29 cellular contexts compared by ENCODE assay signal in the genomic region with DNA sequence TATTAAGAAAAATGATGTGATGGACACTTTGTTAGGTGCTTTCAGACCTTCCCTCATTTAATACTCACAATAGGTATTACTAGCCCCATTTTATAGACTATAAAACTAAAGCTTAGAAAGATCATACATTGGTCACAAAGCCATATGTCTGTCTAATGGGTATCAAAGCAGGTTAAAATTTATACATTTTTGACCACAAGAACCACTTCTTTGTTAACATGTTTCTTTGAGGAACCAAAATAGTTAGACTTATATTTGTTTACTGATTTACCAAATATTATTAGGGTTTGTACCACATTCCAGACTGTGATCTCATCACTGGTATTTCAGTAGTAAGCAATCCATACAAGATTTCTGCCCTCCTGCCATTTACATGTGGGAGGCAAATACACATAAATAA.
DNase-seq lines count a peak whose midpoint lies in the region; ATAC-seq and FAIRE-seq lines count a peak whose summit lies in the region.
"Had no signal": no experiment of that assay in that cellular context is flagged by ENCODE, and none has a peak within 500 bp of the region (broad histone marks: within the 10 kb centered on the region; RNA-seq: fewer than 3 reads in every experiment).

No MANE protein-coding gene starts in this region.

- FAIRE-seq in GM18507 (lab: Jason Lieb, UNC), result peak; percentile 70
- FAIRE-seq: HTR-8/SVneo, pancreas, small intestine had no signal

- ATAC-seq in GM19324 (IDR thresholded peaks at IDR 0.05; ENCODE audit: low FRiP score, unreplicated experiment), result peak; percentile 48
- peak; percentile 69 for ATAC-seq in GM21619 (IDR thresholded peaks at IDR 0.05; ENCODE audit: unreplicated experiment)
- ATAC-seq in HG03354 (IDR thresholded peaks at IDR 0.05; ENCODE audit: poor library complexity, severe bottlenecking, unreplicated experiment), result peak; percentile 81
- ATAC-seq: activated naive CD4-positive, alpha-beta T cell treated with anti-CD3 and anti-CD28 coated beads, Interleukin-2, amount 50 U/mL, for 72 hours; foreskin keratinocyte; HCT116; left lung; pancreas; stimulated activated naive B cell treated with anti-CD40 and anti-IgM and Interleukin-4, amounts not matched to agents 10 μg/mL and 1 μg/mL and 100 μg/mL, for 72 hours had no signal

- DNase-seq in GM18507 (ENCODE audit: extremely low spot score, insufficient read length, low read depth) (no peak), NCI-H1105 treated with DMSO at 0.1 percent for 48 hours (lab: John Stamatoyannopoulos, UW) (no peak), OCI-M1 (lab: John Stamatoyannopoulos, UW) (no peak), Kasumi-1 (lab: John Stamatoyannopoulos, UW) (no peak)
- DNase-seq in stimulated activated naive CD4-positive, alpha-beta T cell treated with Interleukin-2 at 50 U/mL for 16 hours (lab: John Stamatoyannopoulos, UW), result no peak
- DNase-seq: 8988T; activated CD4-positive, alpha-beta T cell treated with anti-CD3 and anti-CD28 coated beads for 4 hours; DMS79 treated with DMSO at 0.1 percent for 48 hours; dorsolateral prefrontal cortex; esophagus squamous epithelium; foreskin keratinocyte; GDM1; head of caudate nucleus; islet precursor cell; left lung; NCI-H1092; NCI-H1694 treated with DMSO at 0.1 percent for 48 hours; NCI-H2171; NCI-H510A; pancreas; small intestine; stimulated activated naive B cell treated with anti-CD40 and anti-IgM and Interleukin-4, amounts not matched to agents 10 μg/mL and 1 μg/mL and 100 μg/mL, for 72 hours; upper lobe of left lung had no signal
